ENCODE assay signal across 1 cellular context in the genomic region with DNA sequence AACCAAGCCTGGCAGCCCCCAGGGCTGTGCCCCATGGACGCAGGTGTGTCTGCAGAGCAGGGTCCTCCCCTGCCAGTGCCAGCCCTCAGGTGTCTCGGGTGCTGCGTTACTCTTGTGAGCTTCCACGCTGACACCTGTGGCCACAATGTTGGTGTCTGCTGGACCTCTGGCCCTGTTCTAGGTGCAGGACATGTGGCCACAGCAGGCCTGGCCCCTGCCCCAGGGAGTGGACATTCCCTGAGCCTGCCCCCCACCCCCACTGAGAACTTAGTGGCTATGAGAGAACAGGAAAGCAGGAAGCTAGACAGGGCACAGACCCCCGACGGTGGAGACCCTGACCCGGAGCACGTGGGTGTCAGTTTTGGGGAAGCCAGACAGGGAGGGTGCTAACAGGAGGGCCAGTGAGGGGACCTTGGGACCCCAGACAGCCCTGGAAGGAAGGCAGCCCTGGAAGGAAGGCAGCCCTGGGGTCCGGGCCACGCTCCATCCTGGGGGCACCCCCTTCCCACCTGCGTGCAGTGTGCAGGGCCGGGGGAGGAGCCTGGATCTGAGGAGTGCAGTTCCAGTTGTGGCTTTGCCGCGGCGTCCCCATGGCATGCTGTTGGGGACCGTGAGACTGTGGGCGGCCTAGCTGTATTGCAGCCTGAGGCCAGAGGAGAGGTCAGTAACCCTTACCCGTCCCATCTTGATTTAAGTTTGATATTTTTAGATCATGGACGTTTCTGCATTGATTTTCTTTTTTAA.
TF ChIP-seq lines count a peak whose summit lies in the region.

No MANE protein-coding gene starts in this region.

TF ChIP-seq in HepG2, 621 proteins besides CTCF, POLR2A, EP300 and RAD21 (continued from another document and continues in another):
- TF ChIP-seq, protein P1, sequence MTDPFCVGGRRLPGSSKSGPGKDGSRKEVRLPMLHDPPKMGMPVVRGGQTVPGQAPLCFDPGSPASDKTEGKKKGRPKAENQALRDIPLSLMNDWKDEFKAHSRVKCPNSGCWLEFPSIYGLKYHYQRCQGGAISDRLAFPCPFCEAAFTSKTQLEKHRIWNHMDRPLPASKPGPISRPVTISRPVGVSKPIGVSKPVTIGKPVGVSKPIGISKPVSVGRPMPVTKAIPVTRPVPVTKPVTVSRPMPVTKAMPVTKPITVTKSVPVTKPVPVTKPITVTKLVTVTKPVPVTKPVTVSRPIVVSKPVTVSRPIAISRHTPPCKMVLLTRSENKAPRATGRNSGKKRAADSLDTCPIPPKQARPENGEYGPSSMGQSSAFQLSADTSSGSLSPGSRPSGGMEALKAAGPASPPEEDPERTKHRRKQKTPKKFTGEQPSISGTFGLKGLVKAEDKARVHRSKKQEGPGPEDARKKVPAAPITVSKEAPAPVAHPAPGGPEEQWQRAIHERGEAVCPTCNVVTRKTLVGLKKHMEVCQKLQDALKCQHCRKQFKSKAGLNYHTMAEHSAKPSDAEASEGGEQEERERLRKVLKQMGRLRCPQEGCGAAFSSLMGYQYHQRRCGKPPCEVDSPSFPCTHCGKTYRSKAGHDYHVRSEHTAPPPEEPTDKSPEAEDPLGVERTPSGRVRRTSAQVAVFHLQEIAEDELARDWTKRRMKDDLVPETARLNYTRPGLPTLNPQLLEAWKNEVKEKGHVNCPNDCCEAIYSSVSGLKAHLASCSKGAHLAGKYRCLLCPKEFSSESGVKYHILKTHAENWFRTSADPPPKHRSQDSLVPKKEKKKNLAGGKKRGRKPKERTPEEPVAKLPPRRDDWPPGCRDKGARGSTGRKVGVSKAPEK (CRISPR knock-in tag; IDR thresholded peaks at IDR 0.05; ENCODE audit: borderline replicate concordance), result no peak
- TF ChIP-seq MXD4 (CRISPR knock-in tag; IDR thresholded peaks at IDR 0.05) (no peak), ZNF75D (CRISPR knock-in tag; IDR thresholded peaks at IDR 0.05; ENCODE audit: borderline replicate concordance) (no peak), ZNF556 (CRISPR knock-in tag; IDR thresholded peaks at IDR 0.05; ENCODE audit: borderline replicate concordance) (no peak), POLR2AphosphoS5 (IDR thresholded peaks at IDR 0.05; ENCODE audit: low read depth, low read length) (no peak), ZNF724P (CRISPR knock-in tag; IDR thresholded peaks at IDR 0.05; ENCODE audit: borderline replicate concordance) (no peak), ZNF891 (CRISPR knock-in tag; IDR thresholded peaks at IDR 0.05) (no peak), ZNF781 (CRISPR knock-in tag; IDR thresholded peaks at IDR 0.05; ENCODE audit: borderline replicate concordance, not compliant biosample characterization) (no peak), ZNF121 (CRISPR knock-in tag; IDR thresholded peaks at IDR 0.05) (no peak), SP4 (CRISPR knock-in tag; IDR thresholded peaks at IDR 0.05) (no peak), ZBTB7B (CRISPR knock-in tag; IDR thresholded peaks at IDR 0.05) (0 out of 2 replicates have a peak, but pooled peaks have one; percentile 15), MAFF (IDR thresholded peaks at IDR 0.05; ENCODE audit: low read depth, low read length) (no peak), ERF (CRISPR knock-in tag; IDR thresholded peaks at IDR 0.05) (no peak), KDM3A (CRISPR knock-in tag; IDR thresholded peaks at IDR 0.05; ENCODE audit: low read depth) (no peak), ZNF44 (CRISPR knock-in tag; IDR thresholded peaks at IDR 0.05) (no peak), YEATS4 (CRISPR knock-in tag; IDR thresholded peaks at IDR 0.05; ENCODE audit: borderline replicate concordance) (peak; percentile 11), ZNF607 (CRISPR knock-in tag; IDR thresholded peaks at IDR 0.05; ENCODE audit: borderline replicate concordance) (no peak), SETDB1 (CRISPR knock-in tag; IDR thresholded peaks at IDR 0.05; ENCODE audit: borderline replicate concordance) (no peak), ZNF546 (CRISPR knock-in tag; conservative IDR thresholded peaks at IDR 0.05) (no peak), ZNF572 (CRISPR knock-in tag; IDR thresholded peaks at IDR 0.05) (peak; percentile 52; the same call in 1 of the 2 replicates), YEATS2 (CRISPR knock-in tag; IDR thresholded peaks at IDR 0.05; ENCODE audit: borderline replicate concordance) (no peak), MZF1 (CRISPR knock-in tag; IDR thresholded peaks at IDR 0.05; ENCODE audit: borderline replicate concordance) (no peak), ZNF549 (CRISPR knock-in tag; IDR thresholded peaks at IDR 0.05) (no peak), ZNF547 (CRISPR knock-in tag; IDR thresholded peaks at IDR 0.05) (no peak), ZNF569 (CRISPR knock-in tag; IDR thresholded peaks at IDR 0.05; ENCODE audit: borderline replicate concordance) (no peak), KDM4B (CRISPR knock-in tag; IDR thresholded peaks at IDR 0.05) (0 out of 2 replicates have a peak, but pooled peaks have one; percentile 69)
- TF ChIP-seq, protein P2, sequence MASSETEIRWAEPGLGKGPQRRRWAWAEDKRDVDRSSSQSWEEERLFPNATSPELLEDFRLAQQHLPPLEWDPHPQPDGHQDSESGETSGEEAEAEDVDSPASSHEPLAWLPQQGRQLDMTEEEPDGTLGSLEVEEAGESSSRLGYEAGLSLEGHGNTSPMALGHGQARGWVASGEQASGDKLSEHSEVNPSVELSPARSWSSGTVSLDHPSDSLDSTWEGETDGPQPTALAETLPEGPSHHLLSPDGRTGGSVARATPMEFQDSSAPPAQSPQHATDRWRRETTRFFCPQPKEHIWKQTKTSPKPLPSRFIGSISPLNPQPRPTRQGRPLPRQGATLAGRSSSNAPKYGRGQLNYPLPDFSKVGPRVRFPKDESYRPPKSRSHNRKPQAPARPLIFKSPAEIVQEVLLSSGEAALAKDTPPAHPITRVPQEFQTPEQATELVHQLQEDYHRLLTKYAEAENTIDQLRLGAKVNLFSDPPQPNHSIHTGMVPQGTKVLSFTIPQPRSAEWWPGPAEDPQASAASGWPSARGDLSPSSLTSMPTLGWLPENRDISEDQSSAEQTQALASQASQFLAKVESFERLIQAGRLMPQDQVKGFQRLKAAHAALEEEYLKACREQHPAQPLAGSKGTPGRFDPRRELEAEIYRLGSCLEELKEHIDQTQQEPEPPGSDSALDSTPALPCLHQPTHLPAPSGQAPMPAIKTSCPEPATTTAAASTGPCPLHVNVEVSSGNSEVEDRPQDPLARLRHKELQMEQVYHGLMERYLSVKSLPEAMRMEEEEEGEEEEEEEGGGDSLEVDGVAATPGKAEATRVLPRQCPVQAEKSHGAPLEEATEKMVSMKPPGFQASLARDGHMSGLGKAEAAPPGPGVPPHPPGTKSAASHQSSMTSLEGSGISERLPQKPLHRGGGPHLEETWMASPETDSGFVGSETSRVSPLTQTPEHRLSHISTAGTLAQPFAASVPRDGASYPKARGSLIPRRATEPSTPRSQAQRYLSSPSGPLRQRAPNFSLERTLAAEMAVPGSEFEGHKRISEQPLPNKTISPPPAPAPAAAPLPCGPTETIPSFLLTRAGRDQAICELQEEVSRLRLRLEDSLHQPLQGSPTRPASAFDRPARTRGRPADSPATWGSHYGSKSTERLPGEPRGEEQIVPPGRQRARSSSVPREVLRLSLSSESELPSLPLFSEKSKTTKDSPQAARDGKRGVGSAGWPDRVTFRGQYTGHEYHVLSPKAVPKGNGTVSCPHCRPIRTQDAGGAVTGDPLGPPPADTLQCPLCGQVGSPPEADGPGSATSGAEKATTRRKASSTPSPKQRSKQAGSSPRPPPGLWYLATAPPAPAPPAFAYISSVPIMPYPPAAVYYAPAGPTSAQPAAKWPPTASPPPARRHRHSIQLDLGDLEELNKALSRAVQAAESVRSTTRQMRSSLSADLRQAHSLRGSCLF (CRISPR knock-in tag; IDR thresholded peaks at IDR 0.05; ENCODE audit: borderline replicate concordance), result no peak
- TF ChIP-seq, protein P3, sequence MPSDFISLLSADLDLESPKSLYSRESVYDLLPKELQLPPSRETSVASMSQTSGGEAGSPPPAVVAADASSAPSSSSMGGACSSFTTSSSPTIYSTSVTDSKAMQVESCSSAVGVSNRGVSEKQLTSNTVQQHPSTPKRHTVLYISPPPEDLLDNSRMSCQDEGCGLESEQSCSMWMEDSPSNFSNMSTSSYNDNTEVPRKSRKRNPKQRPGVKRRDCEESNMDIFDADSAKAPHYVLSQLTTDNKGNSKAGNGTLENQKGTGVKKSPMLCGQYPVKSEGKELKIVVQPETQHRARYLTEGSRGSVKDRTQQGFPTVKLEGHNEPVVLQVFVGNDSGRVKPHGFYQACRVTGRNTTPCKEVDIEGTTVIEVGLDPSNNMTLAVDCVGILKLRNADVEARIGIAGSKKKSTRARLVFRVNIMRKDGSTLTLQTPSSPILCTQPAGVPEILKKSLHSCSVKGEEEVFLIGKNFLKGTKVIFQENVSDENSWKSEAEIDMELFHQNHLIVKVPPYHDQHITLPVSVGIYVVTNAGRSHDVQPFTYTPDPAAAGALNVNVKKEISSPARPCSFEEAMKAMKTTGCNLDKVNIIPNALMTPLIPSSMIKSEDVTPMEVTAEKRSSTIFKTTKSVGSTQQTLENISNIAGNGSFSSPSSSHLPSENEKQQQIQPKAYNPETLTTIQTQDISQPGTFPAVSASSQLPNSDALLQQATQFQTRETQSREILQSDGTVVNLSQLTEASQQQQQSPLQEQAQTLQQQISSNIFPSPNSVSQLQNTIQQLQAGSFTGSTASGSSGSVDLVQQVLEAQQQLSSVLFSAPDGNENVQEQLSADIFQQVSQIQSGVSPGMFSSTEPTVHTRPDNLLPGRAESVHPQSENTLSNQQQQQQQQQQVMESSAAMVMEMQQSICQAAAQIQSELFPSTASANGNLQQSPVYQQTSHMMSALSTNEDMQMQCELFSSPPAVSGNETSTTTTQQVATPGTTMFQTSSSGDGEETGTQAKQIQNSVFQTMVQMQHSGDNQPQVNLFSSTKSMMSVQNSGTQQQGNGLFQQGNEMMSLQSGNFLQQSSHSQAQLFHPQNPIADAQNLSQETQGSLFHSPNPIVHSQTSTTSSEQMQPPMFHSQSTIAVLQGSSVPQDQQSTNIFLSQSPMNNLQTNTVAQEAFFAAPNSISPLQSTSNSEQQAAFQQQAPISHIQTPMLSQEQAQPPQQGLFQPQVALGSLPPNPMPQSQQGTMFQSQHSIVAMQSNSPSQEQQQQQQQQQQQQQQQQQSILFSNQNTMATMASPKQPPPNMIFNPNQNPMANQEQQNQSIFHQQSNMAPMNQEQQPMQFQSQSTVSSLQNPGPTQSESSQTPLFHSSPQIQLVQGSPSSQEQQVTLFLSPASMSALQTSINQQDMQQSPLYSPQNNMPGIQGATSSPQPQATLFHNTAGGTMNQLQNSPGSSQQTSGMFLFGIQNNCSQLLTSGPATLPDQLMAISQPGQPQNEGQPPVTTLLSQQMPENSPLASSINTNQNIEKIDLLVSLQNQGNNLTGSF (CRISPR knock-in tag; IDR thresholded peaks at IDR 0.05), result no peak
- TF ChIP-seq, protein P4, sequence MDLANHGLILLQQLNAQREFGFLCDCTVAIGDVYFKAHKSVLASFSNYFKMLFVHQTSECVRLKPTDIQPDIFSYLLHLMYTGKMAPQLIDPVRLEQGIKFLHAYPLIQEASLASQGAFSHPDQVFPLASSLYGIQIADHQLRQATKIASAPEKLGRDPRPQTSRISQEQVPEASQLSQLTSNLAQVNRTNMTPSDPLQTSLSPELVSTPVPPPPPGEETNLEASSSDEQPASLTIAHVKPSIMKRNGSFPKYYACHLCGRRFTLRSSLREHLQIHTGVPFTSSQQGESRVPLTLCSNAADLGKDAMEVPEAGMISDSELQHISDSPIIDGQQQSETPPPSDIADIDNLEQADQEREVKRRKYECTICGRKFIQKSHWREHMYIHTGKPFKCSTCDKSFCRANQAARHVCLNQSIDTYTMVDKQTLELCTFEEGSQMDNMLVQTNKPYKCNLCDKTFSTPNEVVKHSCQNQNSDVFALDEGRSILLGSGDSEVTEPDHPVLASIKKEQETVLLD (CRISPR knock-in tag; IDR thresholded peaks at IDR 0.05; ENCODE audit: low read depth), result no peak
- TF ChIP-seq, protein P5, sequence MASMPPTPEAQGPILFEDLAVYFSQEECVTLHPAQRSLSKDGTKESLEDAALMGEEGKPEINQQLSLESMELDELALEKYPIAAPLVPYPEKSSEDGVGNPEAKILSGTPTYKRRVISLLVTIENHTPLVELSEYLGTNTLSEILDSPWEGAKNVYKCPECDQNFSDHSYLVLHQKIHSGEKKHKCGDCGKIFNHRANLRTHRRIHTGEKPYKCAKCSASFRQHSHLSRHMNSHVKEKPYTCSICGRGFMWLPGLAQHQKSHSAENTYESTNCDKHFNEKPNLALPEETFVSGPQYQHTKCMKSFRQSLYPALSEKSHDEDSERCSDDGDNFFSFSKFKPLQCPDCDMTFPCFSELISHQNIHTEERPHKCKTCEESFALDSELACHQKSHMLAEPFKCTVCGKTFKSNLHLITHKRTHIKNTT (CRISPR knock-in tag; IDR thresholded peaks at IDR 0.05), result no peak
- TF ChIP-seq, protein P6, sequence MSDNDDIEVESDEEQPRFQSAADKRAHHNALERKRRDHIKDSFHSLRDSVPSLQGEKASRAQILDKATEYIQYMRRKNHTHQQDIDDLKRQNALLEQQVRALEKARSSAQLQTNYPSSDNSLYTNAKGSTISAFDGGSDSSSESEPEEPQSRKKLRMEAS (IDR thresholded peaks at IDR 0.05), result peak; percentile 47; the same call in 1 of the 2 replicates
- TF ChIP-seq, protein P7, sequence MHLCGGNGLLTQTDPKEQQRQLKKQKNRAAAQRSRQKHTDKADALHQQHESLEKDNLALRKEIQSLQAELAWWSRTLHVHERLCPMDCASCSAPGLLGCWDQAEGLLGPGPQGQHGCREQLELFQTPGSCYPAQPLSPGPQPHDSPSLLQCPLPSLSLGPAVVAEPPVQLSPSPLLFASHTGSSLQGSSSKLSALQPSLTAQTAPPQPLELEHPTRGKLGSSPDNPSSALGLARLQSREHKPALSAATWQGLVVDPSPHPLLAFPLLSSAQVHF (CRISPR knock-in tag; IDR thresholded peaks at IDR 0.05), result no peak
- TF ChIP-seq, protein P8, sequence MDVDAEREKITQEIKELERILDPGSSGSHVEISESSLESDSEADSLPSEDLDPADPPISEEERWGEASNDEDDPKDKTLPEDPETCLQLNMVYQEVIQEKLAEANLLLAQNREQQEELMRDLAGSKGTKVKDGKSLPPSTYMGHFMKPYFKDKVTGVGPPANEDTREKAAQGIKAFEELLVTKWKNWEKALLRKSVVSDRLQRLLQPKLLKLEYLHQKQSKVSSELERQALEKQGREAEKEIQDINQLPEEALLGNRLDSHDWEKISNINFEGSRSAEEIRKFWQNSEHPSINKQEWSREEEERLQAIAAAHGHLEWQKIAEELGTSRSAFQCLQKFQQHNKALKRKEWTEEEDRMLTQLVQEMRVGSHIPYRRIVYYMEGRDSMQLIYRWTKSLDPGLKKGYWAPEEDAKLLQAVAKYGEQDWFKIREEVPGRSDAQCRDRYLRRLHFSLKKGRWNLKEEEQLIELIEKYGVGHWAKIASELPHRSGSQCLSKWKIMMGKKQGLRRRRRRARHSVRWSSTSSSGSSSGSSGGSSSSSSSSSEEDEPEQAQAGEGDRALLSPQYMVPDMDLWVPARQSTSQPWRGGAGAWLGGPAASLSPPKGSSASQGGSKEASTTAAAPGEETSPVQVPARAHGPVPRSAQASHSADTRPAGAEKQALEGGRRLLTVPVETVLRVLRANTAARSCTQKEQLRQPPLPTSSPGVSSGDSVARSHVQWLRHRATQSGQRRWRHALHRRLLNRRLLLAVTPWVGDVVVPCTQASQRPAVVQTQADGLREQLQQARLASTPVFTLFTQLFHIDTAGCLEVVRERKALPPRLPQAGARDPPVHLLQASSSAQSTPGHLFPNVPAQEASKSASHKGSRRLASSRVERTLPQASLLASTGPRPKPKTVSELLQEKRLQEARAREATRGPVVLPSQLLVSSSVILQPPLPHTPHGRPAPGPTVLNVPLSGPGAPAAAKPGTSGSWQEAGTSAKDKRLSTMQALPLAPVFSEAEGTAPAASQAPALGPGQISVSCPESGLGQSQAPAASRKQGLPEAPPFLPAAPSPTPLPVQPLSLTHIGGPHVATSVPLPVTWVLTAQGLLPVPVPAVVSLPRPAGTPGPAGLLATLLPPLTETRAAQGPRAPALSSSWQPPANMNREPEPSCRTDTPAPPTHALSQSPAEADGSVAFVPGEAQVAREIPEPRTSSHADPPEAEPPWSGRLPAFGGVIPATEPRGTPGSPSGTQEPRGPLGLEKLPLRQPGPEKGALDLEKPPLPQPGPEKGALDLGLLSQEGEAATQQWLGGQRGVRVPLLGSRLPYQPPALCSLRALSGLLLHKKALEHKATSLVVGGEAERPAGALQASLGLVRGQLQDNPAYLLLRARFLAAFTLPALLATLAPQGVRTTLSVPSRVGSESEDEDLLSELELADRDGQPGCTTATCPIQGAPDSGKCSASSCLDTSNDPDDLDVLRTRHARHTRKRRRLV (CRISPR knock-in tag; IDR thresholded peaks at IDR 0.05), result no peak
